In genomic region chr9:91395106-91395552, GRCh38 we compare ENCODE assay signal across 12 cellular contexts.
DNase-seq lines count a peak whose midpoint lies in the region; ATAC-seq and TF ChIP-seq lines count a peak whose summit lies in the region.
"Had no signal": no experiment of that assay in that cellular context is flagged by ENCODE, and none has a peak within 500 bp of the region (broad histone marks: within the 10 kb centered on the region; RNA-seq: fewer than 3 reads in every experiment).

No MANE protein-coding gene starts in this region.

- no peak for TF ChIP-seq CTCF in fibroblast of pulmonary artery (IDR thresholded peaks at IDR 0.05; ENCODE audit: low read length, missing control alignments)

- DNase-seq in activated naive CD4-positive, alpha-beta T cell treated with anti-CD3 and anti-CD28 coated beads, Interleukin-2, amount 10 ng/mL, durations not matched to agents 7 days and 5 days, result no peak
- no peak for DNase-seq in activated naive CD4-positive, alpha-beta T cell treated with anti-CD3 and anti-CD28 coated beads, Interleukin-2, amount 50 U/mL, for 16 hours
- DNase-seq in fibroblast of pulmonary artery (ENCODE audit: low read depth) (peak; percentile 87), NCI-H187 (lab: John Stamatoyannopoulos, UW) (no peak)
- DNase-seq in stimulated activated naive CD8-positive, alpha-beta T cell treated with anti-CD3 and anti-CD28 coated beads, Interleukin-15, amount 100 ng/mL, for 72 hours, result no peak
- DNase-seq: NCI-H1436, pancreas had no signal

- no peak overlapping the region for H3K4me3 ChIP-seq in fibroblast of pulmonary artery (replicated peaks; ENCODE audit: low read depth, low read length)
- H3K4me3 ChIP-seq: pancreas had no signal

- CTCF ChIA-PET in activated naive CD4-positive, alpha-beta T cell treated with anti-CD3 and anti-CD28 coated beads, Interleukin-2, amount 10 ng/mL, durations not matched to agents 7 days and 5 days (lab: Charles Lee), result interaction anchor here (1.9 kb wide), 1 partner anchor 34 kb away, joined by 4 read pairs; no protein-coding TSS in a partner anchor

- H3K27ac Mint-ChIP-seq in activated naive CD4-positive, alpha-beta T cell treated with anti-CD3 and anti-CD28 coated beads, Interleukin-2, amount 10 ng/mL, durations not matched to agents 7 days and 5 days, result peak overlapping the region; percentile 77
- peak overlapping the region; percentile 83 for H3K27ac Mint-ChIP-seq in T-helper 1 cell treated with Interleukin-12 subunit alpha and Interleukin-12 subunit beta and Interleukin-4 antibody, amounts not matched to agents 30 μg/mL and 1 μg/mL, for 36 hours
- H3K27ac Mint-ChIP-seq in stimulated activated naive CD8-positive, alpha-beta T cell treated with anti-CD3 and anti-CD28 coated beads, Interleukin-15, amount 100 ng/mL, for 72 hours, result peak overlapping the region in 1 of 2 donors; percentile 60
- H3K27ac Mint-ChIP-seq: B cell had no signal

- H3K9me3 Mint-ChIP-seq in activated naive CD4-positive, alpha-beta T cell treated with anti-CD3 and anti-CD28 coated beads, Interleukin-2, amount 10 ng/mL, durations not matched to agents 7 days and 5 days, result no peaks in the 10 kb centered on the region
- no peaks in the 10 kb centered on the region for H3K9me3 Mint-ChIP-seq in T-helper 1 cell treated with Interleukin-12 subunit alpha and Interleukin-12 subunit beta and Interleukin-4 antibody, amounts not matched to agents 30 μg/mL and 1 μg/mL, for 36 hours
- H3K9me3 Mint-ChIP-seq in stimulated activated naive CD8-positive, alpha-beta T cell treated with anti-CD3 and anti-CD28 coated beads, Interleukin-15, amount 100 ng/mL, for 72 hours, result no peaks in the 10 kb centered on the region

- H3K27me3 Mint-ChIP-seq in activated naive CD4-positive, alpha-beta T cell treated with anti-CD3 and anti-CD28 coated beads, Interleukin-2, amount 10 ng/mL, durations not matched to agents 7 days and 5 days, result peaks cover 10% of the 10 kb centered on the region
- H3K27me3 Mint-ChIP-seq in T-helper 1 cell treated with Interleukin-12 subunit alpha and Interleukin-12 subunit beta and Interleukin-4 antibody, amounts not matched to agents 30 μg/mL and 1 μg/mL, for 36 hours (ENCODE audit: low read depth), result peaks cover 12% of the 10 kb centered on the region
- H3K27me3 Mint-ChIP-seq in stimulated activated naive CD8-positive, alpha-beta T cell treated with anti-CD3 and anti-CD28 coated beads, Interleukin-15, amount 100 ng/mL, for 72 hours, result no peaks in the 10 kb centered on the region
- H3K27me3 Mint-ChIP-seq: B cell had no signal

- peaks cover 19% of the 10 kb centered on the region for H3K4me1 Mint-ChIP-seq in activated naive CD4-positive, alpha-beta T cell treated with anti-CD3 and anti-CD28 coated beads, Interleukin-2, amount 10 ng/mL, durations not matched to agents 7 days and 5 days
- H3K4me1 Mint-ChIP-seq in T-helper 1 cell treated with Interleukin-12 subunit alpha and Interleukin-12 subunit beta and Interleukin-4 antibody, amounts not matched to agents 30 μg/mL and 1 μg/mL, for 36 hours (ENCODE audit: low read depth), result peaks cover 15% of the 10 kb centered on the region
- peaks cover 12% of the 10 kb centered on the region for H3K4me1 Mint-ChIP-seq in stimulated activated naive CD8-positive, alpha-beta T cell treated with anti-CD3 and anti-CD28 coated beads, Interleukin-15, amount 100 ng/mL, for 72 hours

- H3K36me3 Mint-ChIP-seq in activated naive CD4-positive, alpha-beta T cell treated with anti-CD3 and anti-CD28 coated beads, Interleukin-2, amount 10 ng/mL, durations not matched to agents 7 days and 5 days, result no peaks in the 10 kb centered on the region
- peaks cover 4% of the 10 kb centered on the region for H3K36me3 Mint-ChIP-seq in T-helper 1 cell treated with Interleukin-12 subunit alpha and Interleukin-12 subunit beta and Interleukin-4 antibody, amounts not matched to agents 30 μg/mL and 1 μg/mL, for 36 hours (ENCODE audit: low read depth)

- ATAC-seq in stimulated activated naive CD8-positive, alpha-beta T cell treated with anti-CD3 and anti-CD28 coated beads, Interleukin-15, amount 100 ng/mL, for 72 hours, result peak; percentile 70
- ATAC-seq in GM21447 (IDR thresholded peaks at IDR 0.05; ENCODE audit: unreplicated experiment), result no peak
- no peak for ATAC-seq in HG03175 (IDR thresholded peaks at IDR 0.05; ENCODE audit: unreplicated experiment)
- ATAC-seq: Panc1 had no signal

- no peak overlapping the region for H3K4me3 Mint-ChIP-seq in activated naive CD4-positive, alpha-beta T cell treated with anti-CD3 and anti-CD28 coated beads, Interleukin-2, amount 10 ng/mL, durations not matched to agents 7 days and 5 days
- peak overlapping the region; percentile 68 for H3K4me3 Mint-ChIP-seq in T-helper 1 cell treated with Interleukin-12 subunit alpha and Interleukin-12 subunit beta and Interleukin-4 antibody, amounts not matched to agents 30 μg/mL and 1 μg/mL, for 36 hours
- H3K4me3 Mint-ChIP-seq in stimulated activated naive CD8-positive, alpha-beta T cell treated with anti-CD3 and anti-CD28 coated beads, Interleukin-15, amount 100 ng/mL, for 72 hours, result peak overlapping the region; percentile 34 to 42
- H3K4me3 Mint-ChIP-seq: B cell had no signal
